1 cellular context compared by ENCODE assay signal in genomic region chr20:62133864-62134263, GRCh38.
TF ChIP-seq lines count a peak whose summit lies in the region.

No MANE protein-coding gene starts in this region.

TF ChIP-seq in K562, 482 proteins besides CTCF, POLR2A, EP300 and RAD21:
- TF ChIP-seq SETDB1 (IDR thresholded peaks at IDR 0.05; ENCODE audit: low read length), result no peak
- TF ChIP-seq TCF7L2 (IDR thresholded peaks at IDR 0.05; ENCODE audit: low read depth, low read length), result no peak
- no peak for TF ChIP-seq ZBTB26 (CRISPR knock-in tag; IDR thresholded peaks at IDR 0.05)
- TF ChIP-seq ZNF3 (CRISPR knock-in tag; IDR thresholded peaks at IDR 0.05), result no peak
- TF ChIP-seq KHSRP (IDR thresholded peaks at IDR 0.05), result no peak
- no peak for TF ChIP-seq TAF15 (IDR thresholded peaks at IDR 0.05; ENCODE audit: low read depth, low read length)
- no peak for TF ChIP-seq KDM5B (IDR thresholded peaks at IDR 0.05; ENCODE audit: insufficient replicate concordance, low read depth, low read length)
- TF ChIP-seq ZBTB33 (CRISPR knock-in tag; IDR thresholded peaks at IDR 0.05), result peak; percentile 39; the same call in 1 of the 2 replicates
- TF ChIP-seq FOXP4 (CRISPR knock-in tag; IDR thresholded peaks at IDR 0.05; ENCODE audit: borderline replicate concordance), result no peak
- no peak for TF ChIP-seq STAT5A (IDR thresholded peaks at IDR 0.05; ENCODE audit: borderline replicate concordance, low read length)
- no peak for TF ChIP-seq ZNF134 (CRISPR knock-in tag; conservative IDR thresholded peaks at IDR 0.05)
- TF ChIP-seq TAF9B (IDR thresholded peaks at IDR 0.05; ENCODE audit: partially characterized antibody), result no peak
- no peak for TF ChIP-seq MAFF (IDR thresholded peaks at IDR 0.05; ENCODE audit: low read length)
- peak; percentile 31; the same call in 1 of the 2 replicates for TF ChIP-seq POLR2G (IDR thresholded peaks at IDR 0.05; ENCODE audit: low read depth, low read length)
- no peak for TF ChIP-seq BHLHE40 (IDR thresholded peaks at IDR 0.05; ENCODE audit: low read length)
- TF ChIP-seq ZNF655 (CRISPR knock-in tag; IDR thresholded peaks at IDR 0.05), result no peak
